8 cellular contexts compared by ENCODE assay signal in the genomic region with DNA sequence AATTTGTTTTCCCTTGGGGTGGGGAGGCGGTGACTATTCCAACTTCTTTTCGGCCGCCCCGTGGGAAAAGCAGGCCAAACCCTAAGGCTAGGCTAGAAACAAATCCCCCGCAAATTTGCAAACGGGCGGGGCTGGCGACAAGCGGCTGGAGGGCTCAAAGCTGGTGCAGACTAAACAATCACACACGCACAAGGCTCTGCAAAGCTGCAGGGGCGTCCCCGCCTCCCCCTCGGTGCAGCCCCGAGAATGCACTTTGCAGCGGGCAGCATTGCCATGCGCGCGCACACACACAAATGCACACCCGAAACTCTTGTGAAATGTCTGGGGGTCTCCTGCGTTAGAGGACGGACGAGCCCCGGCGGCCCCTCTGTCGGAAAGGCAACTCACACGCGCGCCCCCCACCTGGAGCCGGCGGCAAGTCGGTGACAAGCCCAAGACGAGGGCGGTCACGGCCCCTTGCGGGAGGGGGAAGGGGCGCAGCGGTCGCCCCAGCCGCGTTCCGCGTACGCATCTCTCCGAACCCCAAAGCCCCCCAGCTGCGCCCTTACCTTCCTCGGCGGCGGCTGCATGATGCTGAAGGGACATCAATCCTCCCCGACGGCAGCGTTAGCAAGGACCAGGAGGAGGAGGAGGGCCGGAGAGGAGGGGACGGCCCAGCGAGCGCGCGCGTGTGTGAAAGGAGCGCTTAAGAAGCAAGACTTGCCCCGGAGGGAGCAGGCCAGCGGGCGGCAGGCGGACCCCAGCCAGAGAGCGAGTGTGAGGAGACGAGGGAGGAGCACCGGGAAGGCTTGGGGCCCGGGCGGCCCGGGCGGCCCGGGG. TPM values are rescaled to one million over a fixed set of nuclear protein-coding genes. Genes with fewer than 3 reads are reported as not detected.
DNase-seq lines count a peak whose midpoint lies in the region; ATAC-seq and TF ChIP-seq lines count a peak whose summit lies in the region.

No MANE protein-coding gene starts in this region.

- ATAC-seq in GM18499 (IDR thresholded peaks at IDR 0.05; ENCODE audit: insufficient read depth, unreplicated experiment) (peak; percentile 8), HG03066 (IDR thresholded peaks at IDR 0.05; ENCODE audit: low read depth, unreplicated experiment) (peak; percentile 22)
- no peak for ATAC-seq in natural killer cell treated with Interleukin-12 subunit alpha and Interleukin-12 subunit beta and Interleukin-15 and Interleukin-18, amount 100 ng/mL, for 72 hours

- DNase-seq in ACHN (peak; percentile 67), NOMO-1 treated with dmso at 0.1 percent for 144 hours (lab: John Stamatoyannopoulos, UW; ENCODE audit: unreplicated experiment) (peak; percentile 59), fibroblast of mammary gland (ENCODE audit: low read depth) (peak; percentile 55), stromal cell of bone marrow (ENCODE audit: low read depth) (peak; percentile 48)
- peak; percentile 61 for DNase-seq in activated T-helper 1 cell treated with anti-CD3 and anti-CD28 coated beads, Interleukin-12 subunit alpha, Interleukin-12 subunit beta, Interleukin-2, Interleukin-4 antibody, amounts not matched to agents 30 ng/mL and 10 ng/mL and 1 ng/mL, durations not matched to agents 14 hours and 24 hours and 36 hours (ENCODE audit: low spot score)
- DNase-seq in natural killer cell treated with Interleukin-12 subunit alpha and Interleukin-12 subunit beta and Interleukin-15 and Interleukin-18, amount 100 ng/mL, for 72 hours (ENCODE audit: low spot score): peak; percentile 70

- H3K9me3 Mint-ChIP-seq in activated T-helper 1 cell treated with anti-CD3 and anti-CD28 coated beads, Interleukin-12 subunit alpha, Interleukin-12 subunit beta, Interleukin-2, Interleukin-4 antibody, amounts not matched to agents 30 ng/mL and 10 ng/mL and 1 ng/mL, durations not matched to agents 14 hours and 24 hours and 36 hours: no peaks in the 10 kb centered on the region
- no peaks in the 10 kb centered on the region for H3K9me3 Mint-ChIP-seq in natural killer cell treated with Interleukin-12 subunit alpha and Interleukin-12 subunit beta and Interleukin-15 and Interleukin-18, amount 100 ng/mL, for 72 hours

- peak overlapping the region; percentile 99 for H3K4me3 Mint-ChIP-seq in activated T-helper 1 cell treated with anti-CD3 and anti-CD28 coated beads, Interleukin-12 subunit alpha, Interleukin-12 subunit beta, Interleukin-2, Interleukin-4 antibody, amounts not matched to agents 30 ng/mL and 10 ng/mL and 1 ng/mL, durations not matched to agents 14 hours and 24 hours and 36 hours
- H3K4me3 Mint-ChIP-seq in natural killer cell treated with Interleukin-12 subunit alpha and Interleukin-12 subunit beta and Interleukin-15 and Interleukin-18, amount 100 ng/mL, for 72 hours: peak overlapping the region; percentile 100

- no peaks in the 10 kb centered on the region for H3K27me3 Mint-ChIP-seq in activated T-helper 1 cell treated with anti-CD3 and anti-CD28 coated beads, Interleukin-12 subunit alpha, Interleukin-12 subunit beta, Interleukin-2, Interleukin-4 antibody, amounts not matched to agents 30 ng/mL and 10 ng/mL and 1 ng/mL, durations not matched to agents 14 hours and 24 hours and 36 hours (ENCODE audit: insufficient read depth)
- H3K27me3 Mint-ChIP-seq in natural killer cell treated with Interleukin-12 subunit alpha and Interleukin-12 subunit beta and Interleukin-15 and Interleukin-18, amount 100 ng/mL, for 72 hours: no peaks in the 10 kb centered on the region

- H3K4me1 Mint-ChIP-seq in activated T-helper 1 cell treated with anti-CD3 and anti-CD28 coated beads, Interleukin-12 subunit alpha, Interleukin-12 subunit beta, Interleukin-2, Interleukin-4 antibody, amounts not matched to agents 30 ng/mL and 10 ng/mL and 1 ng/mL, durations not matched to agents 14 hours and 24 hours and 36 hours (ENCODE audit: low read depth): peaks cover 54% of the 10 kb centered on the region
- H3K4me1 Mint-ChIP-seq in natural killer cell treated with Interleukin-12 subunit alpha and Interleukin-12 subunit beta and Interleukin-15 and Interleukin-18, amount 100 ng/mL, for 72 hours (ENCODE audit: low read depth in 2 of 2): peaks cover 32 to 39% of the 10 kb centered on the region in 2 donors

- intact Hi-C loops in activated T-helper 1 cell treated with anti-CD3 and anti-CD28 coated beads, Interleukin-12 subunit alpha, Interleukin-12 subunit beta, Interleukin-2, Interleukin-4 antibody, amounts not matched to agents 30 ng/mL and 10 ng/mL and 1 ng/mL, durations not matched to agents 14 hours and 24 hours and 36 hours (cut with micrococcal nuclease): loop anchor here (1.0 to 10.0 kb wide), 12 partner anchors 37 to 1803 kb away; a partner anchor contains a TSS

- TF ChIP-seq CTCF in fibroblast of mammary gland (conservative IDR thresholded peaks at IDR 0.05; ENCODE audit: control insufficient read depth, insufficient read depth, low read depth, low read length): no peak

- H3K27ac Mint-ChIP-seq in activated T-helper 1 cell treated with anti-CD3 and anti-CD28 coated beads, Interleukin-12 subunit alpha, Interleukin-12 subunit beta, Interleukin-2, Interleukin-4 antibody, amounts not matched to agents 30 ng/mL and 10 ng/mL and 1 ng/mL, durations not matched to agents 14 hours and 24 hours and 36 hours: peak overlapping the region; percentile 96
- H3K27ac Mint-ChIP-seq in natural killer cell treated with Interleukin-12 subunit alpha and Interleukin-12 subunit beta and Interleukin-15 and Interleukin-18, amount 100 ng/mL, for 72 hours: peak overlapping the region; percentile 95

- peak overlapping the region; percentile 90 for H3K4me3 ChIP-seq in fibroblast of mammary gland (ENCODE audit: control insufficient read depth, low read depth, low read length)

- in situ Hi-C loops in ACHN (cut with HindIII; ENCODE audit: low pct_ligation_motif_present, low pct_unique_long_range_greater_than_20kb, low sequenced_read_pairs): no loop called here

- H3K36me3 Mint-ChIP-seq in activated T-helper 1 cell treated with anti-CD3 and anti-CD28 coated beads, Interleukin-12 subunit alpha, Interleukin-12 subunit beta, Interleukin-2, Interleukin-4 antibody, amounts not matched to agents 30 ng/mL and 10 ng/mL and 1 ng/mL, durations not matched to agents 14 hours and 24 hours and 36 hours (ENCODE audit: low read depth): peaks cover 11% of the 10 kb centered on the region
- H3K36me3 Mint-ChIP-seq in natural killer cell treated with Interleukin-12 subunit alpha and Interleukin-12 subunit beta and Interleukin-15 and Interleukin-18, amount 100 ng/mL, for 72 hours: peaks cover 14% of the 10 kb centered on the region

RNA-seq across cellular contexts. Expression of a gene that starts 0.6 kb away (rescaled TPM):
- 23.4 and 27.7 TPM in 2 replicates for total RNA-seq in activated T-helper 1 cell treated with anti-CD3 and anti-CD28 coated beads, Interleukin-12 subunit alpha, Interleukin-12 subunit beta, Interleukin-2, Interleukin-4 antibody, amounts not matched to agents 30 ng/mL and 10 ng/mL and 1 ng/mL, durations not matched to agents 14 hours and 24 hours and 36 hours
- total RNA-seq in natural killer cell treated with Interleukin-12 subunit alpha and Interleukin-12 subunit beta and Interleukin-15 and Interleukin-18, amount 100 ng/mL, for 72 hours: 10 to 100 TPM; 58.8 to 77.3 TPM

Comparison
In these comparisons a context has a peak if more than half of its experiments do, and no peak if none do; other contexts are left out.
1. ATAC-seq: peak in GM18499 (single experiment) and HG03066 (single experiment); none in natural killer cell treated with Interleukin-12 subunit alpha and Interleukin-12 subunit beta and Interleukin-15 and Interleukin-18, amount 100 ng/mL, for 72 hours (0 of 2).
2. Peak in every context shown above with its lines, with median percentiles within 50 percentile points of each other: DNase-seq.